ENCODE assay signal across 1 cellular context in genomic region chr20:47547034-47547387, GRCh38.
TF ChIP-seq lines count a peak whose summit lies in the region.

No MANE protein-coding gene starts in this region.

TF ChIP-seq in H1, 55 proteins besides CTCF, POLR2A, EP300 and RAD21:
- TF ChIP-seq GTF2F1 (IDR thresholded peaks at IDR 0.05; ENCODE audit: borderline replicate concordance, low read depth, low read length) (no peak), SUZ12 (IDR thresholded peaks at IDR 0.05; ENCODE audit: low read length) (no peak), ZNF274 (IDR thresholded peaks at IDR 0.05; ENCODE audit: borderline replicate concordance, extremely low read depth, low read length) (no peak), CHD2 (IDR thresholded peaks at IDR 0.05; ENCODE audit: low read length) (no peak), SP1 (IDR thresholded peaks at IDR 0.05; ENCODE audit: low read depth, low read length) (no peak), JUND (IDR thresholded peaks at IDR 0.05; ENCODE audit: low read length) (no peak), TCF12 (IDR thresholded peaks at IDR 0.05; ENCODE audit: low read depth, low read length) (no peak), CHD7 (IDR thresholded peaks at IDR 0.05; ENCODE audit: insufficient replicate concordance, low read length) (no peak), KDM4A (IDR thresholded peaks at IDR 0.05; ENCODE audit: low read depth, low read length, severe bottlenecking) (no peak), CEBPB (IDR thresholded peaks at IDR 0.05; ENCODE audit: low read depth, low read length) (no peak), KDM5A (IDR thresholded peaks at IDR 0.05; ENCODE audit: low read length) (no peak), SIRT6 (IDR thresholded peaks at IDR 0.05; ENCODE audit: low read length) (no peak), TBP (IDR thresholded peaks at IDR 0.05; ENCODE audit: low read depth, low read length) (no peak), YY1 (IDR thresholded peaks at IDR 0.05; ENCODE audit: low read depth, low read length) (no peak), SRF (IDR thresholded peaks at IDR 0.05; ENCODE audit: low read depth, low read length) (no peak)
TF ChIP-seq in H1: peak in this region for 0.
